In genomic region chr2:107322406-107322805, GRCh38 we compare ENCODE assay signal across 8 cellular contexts.
"Had no signal": no experiment of that assay in that cellular context is flagged by ENCODE, and none has a peak within 500 bp of the region (broad histone marks: within the 10 kb centered on the region; RNA-seq: fewer than 3 reads in every experiment).

No MANE protein-coding gene starts in this region.

- H3K27me3 Mint-ChIP-seq: IgD-negative memory B cell had no signal

- DNase-seq: GM23248, GOT3, H7, HFFc6 had no signal

- H3K4me3 ChIP-seq: GM23248, HAP-1 had no signal

- ATAC-seq: HCT116, HepG2 had no signal

- H3K4me1 Mint-ChIP-seq: IgD-negative memory B cell had no signal

- H3K36me3 ChIP-seq: HAP-1 had no signal

- H3K27ac Mint-ChIP-seq: HFFc6, IgD-negative memory B cell had no signal

- H3K36me3 Mint-ChIP-seq: IgD-negative memory B cell had no signal

- H3K4me3 Mint-ChIP-seq: HFFc6, IgD-negative memory B cell had no signal
